Comparison of ENCODE assay signal across 1 cellular context in the genomic region with DNA sequence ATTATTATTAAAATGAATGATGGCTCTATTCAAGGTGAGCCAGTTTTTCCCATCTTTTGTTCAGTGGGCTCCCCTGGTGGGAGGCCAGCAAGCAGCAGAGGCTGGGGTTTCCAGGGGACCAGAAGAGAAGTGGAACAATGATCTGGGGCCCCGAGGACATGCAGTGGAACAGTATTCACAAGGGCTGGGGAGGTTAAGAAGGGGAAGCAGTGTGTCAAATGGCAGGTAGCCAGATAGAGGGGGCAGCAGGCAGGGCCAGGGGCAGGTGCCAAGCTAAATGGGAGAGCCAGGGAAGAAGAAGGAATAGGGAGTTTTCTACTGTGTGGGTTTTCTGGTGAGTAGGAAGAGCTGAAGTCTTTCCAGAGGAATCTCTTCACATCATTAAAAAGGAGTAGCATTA.
TF ChIP-seq lines count a peak whose summit lies in the region.

No MANE protein-coding gene starts in this region.

TF ChIP-seq in HCT116, 20 proteins besides CTCF, POLR2A, EP300 and RAD21 (continued from another document):
- TF ChIP-seq, protein P1, sequence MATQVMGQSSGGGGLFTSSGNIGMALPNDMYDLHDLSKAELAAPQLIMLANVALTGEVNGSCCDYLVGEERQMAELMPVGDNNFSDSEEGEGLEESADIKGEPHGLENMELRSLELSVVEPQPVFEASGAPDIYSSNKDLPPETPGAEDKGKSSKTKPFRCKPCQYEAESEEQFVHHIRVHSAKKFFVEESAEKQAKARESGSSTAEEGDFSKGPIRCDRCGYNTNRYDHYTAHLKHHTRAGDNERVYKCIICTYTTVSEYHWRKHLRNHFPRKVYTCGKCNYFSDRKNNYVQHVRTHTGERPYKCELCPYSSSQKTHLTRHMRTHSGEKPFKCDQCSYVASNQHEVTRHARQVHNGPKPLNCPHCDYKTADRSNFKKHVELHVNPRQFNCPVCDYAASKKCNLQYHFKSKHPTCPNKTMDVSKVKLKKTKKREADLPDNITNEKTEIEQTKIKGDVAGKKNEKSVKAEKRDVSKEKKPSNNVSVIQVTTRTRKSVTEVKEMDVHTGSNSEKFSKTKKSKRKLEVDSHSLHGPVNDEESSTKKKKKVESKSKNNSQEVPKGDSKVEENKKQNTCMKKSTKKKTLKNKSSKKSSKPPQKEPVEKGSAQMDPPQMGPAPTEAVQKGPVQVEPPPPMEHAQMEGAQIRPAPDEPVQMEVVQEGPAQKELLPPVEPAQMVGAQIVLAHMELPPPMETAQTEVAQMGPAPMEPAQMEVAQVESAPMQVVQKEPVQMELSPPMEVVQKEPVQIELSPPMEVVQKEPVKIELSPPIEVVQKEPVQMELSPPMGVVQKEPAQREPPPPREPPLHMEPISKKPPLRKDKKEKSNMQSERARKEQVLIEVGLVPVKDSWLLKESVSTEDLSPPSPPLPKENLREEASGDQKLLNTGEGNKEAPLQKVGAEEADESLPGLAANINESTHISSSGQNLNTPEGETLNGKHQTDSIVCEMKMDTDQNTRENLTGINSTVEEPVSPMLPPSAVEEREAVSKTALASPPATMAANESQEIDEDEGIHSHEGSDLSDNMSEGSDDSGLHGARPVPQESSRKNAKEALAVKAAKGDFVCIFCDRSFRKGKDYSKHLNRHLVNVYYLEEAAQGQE (IDR thresholded peaks at IDR 0.05; ENCODE audit: low read depth): no peak
- TF ChIP-seq, protein P2, sequence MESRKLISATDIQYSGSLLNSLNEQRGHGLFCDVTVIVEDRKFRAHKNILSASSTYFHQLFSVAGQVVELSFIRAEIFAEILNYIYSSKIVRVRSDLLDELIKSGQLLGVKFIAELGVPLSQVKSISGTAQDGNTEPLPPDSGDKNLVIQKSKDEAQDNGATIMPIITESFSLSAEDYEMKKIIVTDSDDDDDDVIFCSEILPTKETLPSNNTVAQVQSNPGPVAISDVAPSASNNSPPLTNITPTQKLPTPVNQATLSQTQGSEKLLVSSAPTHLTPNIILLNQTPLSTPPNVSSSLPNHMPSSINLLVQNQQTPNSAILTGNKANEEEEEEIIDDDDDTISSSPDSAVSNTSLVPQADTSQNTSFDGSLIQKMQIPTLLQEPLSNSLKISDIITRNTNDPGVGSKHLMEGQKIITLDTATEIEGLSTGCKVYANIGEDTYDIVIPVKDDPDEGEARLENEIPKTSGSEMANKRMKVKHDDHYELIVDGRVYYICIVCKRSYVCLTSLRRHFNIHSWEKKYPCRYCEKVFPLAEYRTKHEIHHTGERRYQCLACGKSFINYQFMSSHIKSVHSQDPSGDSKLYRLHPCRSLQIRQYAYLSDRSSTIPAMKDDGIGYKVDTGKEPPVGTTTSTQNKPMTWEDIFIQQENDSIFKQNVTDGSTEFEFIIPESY (IDR thresholded peaks at IDR 0.05; ENCODE audit: extremely low read depth, insufficient replicate concordance, low read length): no peak
